8 cellular contexts compared by ENCODE assay signal in genomic region chr17:16304832-16305231, GRCh38. TPM values are rescaled to one million over a fixed set of nuclear protein-coding genes. Genes with fewer than 3 reads are reported as not detected.
DNase-seq lines count a peak whose midpoint lies in the region; ATAC-seq, FAIRE-seq and TF ChIP-seq lines count a peak whose summit lies in the region.

No MANE protein-coding gene starts in this region.

- no TSS peak for BruUV-seq in endothelial cell of umbilical vein (replicated peaks; lab: Mats Ljungman, UMichigan)

- intact Hi-C loops in heart left ventricle (cut with DNase I), result no loop called here
- intact Hi-C loops in endothelial cell of umbilical vein (cut with micrococcal nuclease), result no loop called here

- no peak overlapping the region for H3K9ac ChIP-seq in endothelial cell of umbilical vein (replicated peaks; ENCODE audit: extremely low read depth, insufficient read depth, low read length)

- no peaks in the 10 kb centered on the region for H3K4me1 ChIP-seq in cardiac muscle cell (ENCODE audit: low read depth)
- no peaks in the 10 kb centered on the region for H3K4me1 ChIP-seq in heart left ventricle
- H3K4me1 ChIP-seq in endothelial cell of umbilical vein (ENCODE audit: control insufficient read depth, extremely low read depth, insufficient read depth, low read length), result no peaks in the 10 kb centered on the region

- H3K4me1 Mint-ChIP-seq in type B pancreatic cell (ENCODE audit: unreplicated experiment), result no peaks in the 10 kb centered on the region

- H3K27me3 Mint-ChIP-seq in type B pancreatic cell, result no peaks in the 10 kb centered on the region

- no peaks in the 10 kb centered on the region for H4K20me1 ChIP-seq in endothelial cell of umbilical vein (replicated peaks; ENCODE audit: control insufficient read depth, extremely low read depth, insufficient read depth, low read length)

- POLR2A ChIA-PET in endothelial cell of umbilical vein (lab: Charles Lee), result no interaction called here

- peak; percentile 61 for TF ChIP-seq CTCF in cardiac muscle cell (IDR thresholded peaks at IDR 0.05; ENCODE audit: low read depth, low read length)
- TF ChIP-seq CTCF in heart left ventricle (IDR thresholded peaks at IDR 0.05), result peak in 6 of 12 donors; percentile 7 to 35 (median 18)
- peak; percentile 24 to 61 for TF ChIP-seq CTCF in endothelial cell of umbilical vein (IDR thresholded peaks at IDR 0.05; ENCODE audit: extremely low read depth in 1 of 2, insufficient read depth in 1 of 2, low read depth in 1 of 2, low read length in 2 of 2)
- peak; percentile 73 for TF ChIP-seq CTCF in type B pancreatic cell (conservative IDR thresholded peaks at IDR 0.05)

- no peak overlapping the region for H3K4me3 ChIP-seq in cardiac muscle cell
- no peak overlapping the region for H3K4me3 ChIP-seq in heart left ventricle
- H3K4me3 ChIP-seq in endothelial cell of umbilical vein (replicated peaks in 1 of 3; ENCODE audit: insufficient read depth in 1 of 3, low read depth in 1 of 3, low read length in 3 of 3), result no peak overlapping the region

- H3K27ac ChIP-seq in cardiac muscle cell, result no peak overlapping the region
- no peak overlapping the region for H3K27ac ChIP-seq in heart left ventricle
- no peak overlapping the region for H3K27ac ChIP-seq in endothelial cell of umbilical vein (ENCODE audit: insufficient read depth, low read depth, low read length)

- no peaks in the 10 kb centered on the region for H3K36me3 ChIP-seq in cardiac muscle cell
- H3K36me3 ChIP-seq in heart left ventricle, result peaks cover 0 to 41% (median 8%) of the 10 kb centered on the region in 9 donors
- no peaks in the 10 kb centered on the region for H3K36me3 ChIP-seq in endothelial cell of umbilical vein (ENCODE audit: control insufficient read depth in 2 of 2, extremely low read depth in 1 of 2, insufficient read depth in 2 of 2, low read length in 2 of 2)

- WGBS in heart left ventricle, 4 donors, result 75 to 82% (median 76%) methylated on average over 3 of the region's 3 CpGs

- no peak overlapping the region for H2AFZ ChIP-seq in endothelial cell of umbilical vein (ENCODE audit: low read depth, low read length)

- H3K27me3 ChIP-seq in cardiac muscle cell (no peaks in the 10 kb centered on the region), heart left ventricle (no peaks in the 10 kb centered on the region), endothelial cell of umbilical vein (ENCODE audit: control insufficient read depth in 2 of 2, insufficient read depth in 2 of 2, low read length in 2 of 2) (no peaks in the 10 kb centered on the region)

- peaks cover 5% of the 10 kb centered on the region for H3K36me3 Mint-ChIP-seq in type B pancreatic cell

- TF ChIP-seq POLR2A in heart left ventricle (IDR thresholded peaks at IDR 0.05), result no peak
- no peak for TF ChIP-seq POLR2A in endothelial cell of umbilical vein (IDR thresholded peaks at IDR 0.05; ENCODE audit: low read depth, low read length)

- dilution Hi-C loops in endothelial cell of umbilical vein (cut with MboI; ENCODE audit: extremely low pct_ligation_motif_present, low sequenced_read_pairs), result no loop called here

- no peak overlapping the region for H3K4me2 ChIP-seq in endothelial cell of umbilical vein (ENCODE audit: insufficient read depth, low read length)

- H3K9me3 Mint-ChIP-seq in type B pancreatic cell, result no peaks in the 10 kb centered on the region

- ATAC-seq in heart left ventricle (no peak), HG03442 (IDR thresholded peaks at IDR 0.05; ENCODE audit: unreplicated experiment) (no peak), GM18502 (IDR thresholded peaks at IDR 0.05; ENCODE audit: poor library complexity, unreplicated experiment) (no peak)

- H3K9me3 ChIP-seq in cardiac muscle cell (ENCODE audit: low read depth), result no peaks in the 10 kb centered on the region
- no peaks in the 10 kb centered on the region for H3K9me3 ChIP-seq in heart left ventricle
- H3K9me3 ChIP-seq in endothelial cell of umbilical vein (replicated peaks; ENCODE audit: control insufficient read depth, insufficient read depth, low read length), result no peaks in the 10 kb centered on the region

- no peak overlapping the region for H3K4me3 Mint-ChIP-seq in type B pancreatic cell

- no peaks in the 10 kb centered on the region for H3K79me2 ChIP-seq in endothelial cell of umbilical vein (ENCODE audit: control insufficient read depth, insufficient read depth, low read length)

- CTCF ChIA-PET in endothelial cell of umbilical vein (lab: Charles Lee), result interaction anchor here (0.8 to 4.4 kb wide), 23 partner anchors 8 to 285 kb away, joined by 3 to 23 read pairs (median 6); partner anchors contain the start of gene CENPV

- no peak overlapping the region for H3K27ac Mint-ChIP-seq in type B pancreatic cell

- DNase-seq in cardiac muscle cell (ENCODE audit: low read depth in 1 of 2, low spot score in 1 of 2), result peak; percentile 22 to 52
- no peak for DNase-seq in heart left ventricle
- DNase-seq in NCI-H748 (lab: John Stamatoyannopoulos, UW; ENCODE audit: unreplicated experiment), result peak; percentile 37
- peak; percentile 40 for DNase-seq in endothelial cell of umbilical vein (ENCODE audit: low read depth, low spot score)
- no peak for DNase-seq in type B pancreatic cell (ENCODE audit: extremely low spot score, unreplicated experiment)
- no peak for DNase-seq in activated naive CD4-positive, alpha-beta T cell treated with anti-CD3 and anti-CD28 coated beads, Interleukin-2, amount 50 U/mL, for 16 hours

- peak; percentile 37 for FAIRE-seq in endothelial cell of umbilical vein (lab: Jason Lieb, UNC)

- no peaks in the 10 kb centered on the region for H3K9me1 ChIP-seq in endothelial cell of umbilical vein (replicated peaks; ENCODE audit: control insufficient read depth, extremely low read depth, insufficient read depth, low read length)

TF ChIP-seq in endothelial cell of umbilical vein, 7 proteins besides CTCF, POLR2A, EP300 and RAD21:
- TF ChIP-seq GATA2 (IDR thresholded peaks at IDR 0.05; ENCODE audit: insufficient read depth, insufficient read length, low read depth, low read length) (no peak), JUN (IDR thresholded peaks at IDR 0.05; ENCODE audit: borderline replicate concordance, insufficient read depth, insufficient read length, low read depth) (no peak), FOS (IDR thresholded peaks at IDR 0.05; ENCODE audit: borderline replicate concordance, insufficient read depth, low read length) (no peak), EZH2 (IDR thresholded peaks at IDR 0.05; ENCODE audit: borderline replicate concordance, low read depth, low read length, severe bottlenecking) (no peak)

RNA-seq across cellular contexts. Expression of gene CENPV, which starts 48.4 kb away (rescaled TPM):
- total RNA-seq in cardiac muscle cell (55.3 and 88.4 TPM in 2 replicates), heart left ventricle (10 to 100 TPM in 8 of 9 donors, 1 to 10 TPM in 1; 9.7 to 15.0 (median 11.5) TPM), endothelial cell of umbilical vein (41.6 and 44.0 TPM in 2 replicates), type B pancreatic cell (ENCODE audit: low replicate concordance) (42.9 and 152 TPM in 2 replicates)
- polyA plus RNA-seq in cardiac muscle cell (67.1 and 91.8 TPM in 2 replicates), heart left ventricle (10 to 100 TPM in 1 of 2 donors, 1 to 10 TPM in 1; 9.1 to 18.7 TPM), endothelial cell of umbilical vein (29.9 and 38.2 TPM in 2 replicates)
- polyA plus RNA-seq in endothelial cell of umbilical vein (2011; cell fraction: cytosol; rRNA removed), result 40.3 and 59.3 TPM in 2 replicates
- polyA plus RNA-seq in endothelial cell of umbilical vein (2011; cell fraction: nucleus; rRNA removed), result 41.7 and 43.2 TPM in 2 replicates
- polyA plus RNA-seq in endothelial cell of umbilical vein (2012), result 23.2 and 43.9 TPM in 2 replicates
- 19.6 and 30.1 TPM in 2 replicates for polyA minus RNA-seq in endothelial cell of umbilical vein
- 31.4 TPM for polyA minus RNA-seq in endothelial cell of umbilical vein (2011; cell fraction: cytosol; rRNA and poly(A)+ RNA removed)
- polyA minus RNA-seq in endothelial cell of umbilical vein (2011; cell fraction: nucleus; rRNA and poly(A)+ RNA removed), result 5.9 and 10.9 TPM in 2 replicates

Comparison
In these comparisons a context has a peak if more than half of its experiments do, and no peak if none do; other contexts are left out.
1. DNase-seq: peak in cardiac muscle cell (2 of 2), NCI-H748 (single experiment) and endothelial cell of umbilical vein (single experiment); none in heart left ventricle (0 of 5), type B pancreatic cell (single experiment) and activated naive CD4-positive, alpha-beta T cell treated with anti-CD3 and anti-CD28 coated beads, Interleukin-2, amount 50 U/mL, for 16 hours (single experiment).